In the genomic region with DNA sequence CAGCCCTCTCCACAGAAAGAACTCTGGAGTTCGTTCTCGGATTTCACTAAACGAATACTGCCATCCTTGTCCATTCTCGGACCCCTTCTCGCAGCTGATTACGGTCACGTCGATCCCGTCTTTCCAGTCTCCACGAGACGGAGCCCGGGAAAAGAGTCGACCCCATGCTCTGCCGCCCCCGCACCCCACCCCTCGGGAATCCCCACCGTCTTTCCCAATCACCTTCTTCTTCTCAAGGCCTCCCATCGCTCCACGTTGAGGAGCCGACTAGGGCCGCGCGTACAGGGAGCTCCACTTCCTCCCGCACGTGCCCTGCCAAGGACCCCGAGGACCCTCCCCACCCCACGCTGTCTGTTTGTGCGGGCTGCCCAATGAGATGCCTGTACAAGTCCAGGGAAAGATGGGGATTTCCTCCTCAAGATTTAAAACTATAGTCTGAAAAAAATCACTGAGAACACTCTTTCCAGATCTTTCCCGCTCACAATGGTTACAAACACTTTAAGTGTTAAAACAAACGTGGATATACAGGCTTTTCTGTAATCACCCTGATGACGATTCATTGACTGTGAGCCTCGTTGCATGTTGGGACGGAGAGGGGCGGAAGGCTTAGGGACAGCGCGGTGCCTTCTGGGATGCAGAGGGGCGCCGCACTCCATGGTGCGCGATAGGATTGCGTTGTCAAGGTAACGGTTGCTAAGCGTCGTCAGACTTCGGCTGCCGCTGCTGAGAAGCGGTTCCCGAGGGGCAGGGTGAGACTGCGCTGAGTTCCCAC, we compare ENCODE assay signal across 8 cellular contexts. TPM values are rescaled to one million over a fixed set of nuclear protein-coding genes. Genes with fewer than 3 reads are reported as not detected.
DNase-seq lines count a peak whose midpoint lies in the region; ATAC-seq, FAIRE-seq and TF ChIP-seq lines count a peak whose summit lies in the region.

PES1 (minus strand) TSS at position 323 of the 772 bp plus-strand sequence; CDS start at position 246, 77 bp downstream.

- TF ChIP-seq CTCF in ascending aorta (IDR thresholded peaks at IDR 0.05) (no peak), right atrium auricular region (IDR thresholded peaks at IDR 0.05) (no peak), psoas muscle (IDR thresholded peaks at IDR 0.05) (no peak)

- H3K4me1 ChIP-seq in ascending aorta = peaks cover 6 to 15% of the 10 kb centered on the region in 2 donors
- H3K4me1 ChIP-seq in right atrium auricular region = peaks cover 0 to 21% of the 10 kb centered on the region in 2 donors
- H3K4me1 ChIP-seq in psoas muscle = peaks cover 14% of the 10 kb centered on the region

- WGBS in psoas muscle, 3 donors = 0% methylated on average over 49 of the region's 49 CpGs

- ATAC-seq in GM18502 (IDR thresholded peaks at IDR 0.05; ENCODE audit: poor library complexity, unreplicated experiment) (peak; percentile 96), HG02943 (IDR thresholded peaks at IDR 0.05; ENCODE audit: low read depth, unreplicated experiment) (peak; percentile 96), psoas muscle (peak; percentile 99 to 100 (median 99))

- intact Hi-C loops in T-helper 2 cell treated with Interferon-gamma antibody and Interleukin-4, amounts not matched to agents 100 ng/mL and 5 ng/mL, for 36 hours (cut with micrococcal nuclease) = loop anchor here (2.0 to 5.0 kb wide), 3 partner anchors 15 to 753 kb away; partner anchors contain the start of genes ASCC2, DUSP18 and TCN2
- intact Hi-C loops in ascending aorta (cut with DNase I) = loop anchor here (1.0 to 5.0 kb wide), 5 partner anchors 14 to 515 kb away; partner anchors contain the start of genes DUSP18, SELENOM and SLC35E4
- intact Hi-C loops in psoas muscle (cut with DNase I) = no loop called here

- no peaks in the 10 kb centered on the region for H3K9me3 ChIP-seq in ascending aorta
- no peaks in the 10 kb centered on the region for H3K9me3 ChIP-seq in right atrium auricular region
- H3K9me3 ChIP-seq in psoas muscle = no peaks in the 10 kb centered on the region

- H3K4me3 ChIP-seq in ascending aorta (peak within 1 kb of the TSS; percentile 59 to 85), right atrium auricular region (peak within 1 kb of the TSS; percentile 76 to 84), psoas muscle (peak within 1 kb of the TSS; percentile 88)

- DNase-seq in NCI-H187 treated with DMSO at 0.1 percent for 48 hours (lab: John Stamatoyannopoulos, UW) (peak; percentile 88), ascending aorta (ENCODE audit: low spot score in 2 of 2) (peak; percentile 81 to 98), right atrium auricular region (ENCODE audit: low spot score) (peak; percentile 95), psoas muscle (peak; percentile 93 to 97), urothelium cell line (ENCODE audit: low spot score) (peak; percentile 99)

- peak; percentile 99 for FAIRE-seq in urothelium cell line (lab: Jason Lieb, UNC)

- H3K27me3 ChIP-seq in ascending aorta (no peaks in the 10 kb centered on the region), right atrium auricular region (no peaks in the 10 kb centered on the region), psoas muscle (ENCODE audit: insufficient read depth in 3 of 3, low read length in 2 of 3) (no peaks in the 10 kb centered on the region)

- H3K27ac ChIP-seq in ascending aorta (peak within 1 kb of the TSS; percentile 73 to 81), right atrium auricular region (peak within 1 kb of the TSS; percentile 82), psoas muscle (peak within 1 kb of the TSS; percentile 87)

- H3K36me3 ChIP-seq in ascending aorta (peaks cover 23 to 25% of the 10 kb centered on the region in 2 donors), right atrium auricular region (peaks cover 23% of the 10 kb centered on the region), psoas muscle (ENCODE audit: insufficient read depth in 1 of 2, low read depth in 1 of 2) (peaks cover 3 to 27% of the 10 kb centered on the region in 2 donors)

RNA-seq across cellular contexts. Expression of gene PES1, which starts in this region (rescaled TPM):
- total RNA-seq in T-helper 2 cell treated with Interferon-gamma antibody and Interleukin-4, amounts not matched to agents 100 ng/mL and 5 ng/mL, for 36 hours = 74.6 and 80.8 TPM in 2 replicates
- total RNA-seq in ascending aorta (24.7 TPM), right atrium auricular region (10 to 100 TPM; 13.2 to 33.5 TPM), psoas muscle (10 to 100 TPM; 32.8 to 74.8 (median 63.7) TPM)
- 100 to 1,000 TPM in 1 of 3 donors, 10 to 100 TPM in 2; 55.9 to 100 (median 69.4) TPM for polyA plus RNA-seq in psoas muscle

Comparison
In these comparisons a context has a peak if more than half of its experiments do, and no peak if none do; other contexts are left out.
1. Peak in every context shown above with its lines: DNase-seq, ATAC-seq, H3K4me3 ChIP-seq and H3K27ac ChIP-seq.
2. intact Hi-C loops: an anchor here in T-helper 2 cell treated with Interferon-gamma antibody and Interleukin-4, amounts not matched to agents 100 ng/mL and 5 ng/mL, for 36 hours (2.0 to 5.0 kb wide) and ascending aorta (1.0 to 5.0 kb wide); none called in psoas muscle.